In genomic region chr12:107092669-107093546, GRCh38 we compare ENCODE assay signal across 1 cellular context.
TF ChIP-seq lines count a peak whose summit lies in the region.

No MANE protein-coding gene starts in this region.

TF ChIP-seq in SK-N-SH treated with all-trans-retinoic acid at 6 μM for 48 hours, 23 proteins besides CTCF, POLR2A, EP300 and RAD21 (continued from another document):
- TF ChIP-seq, protein P1, sequence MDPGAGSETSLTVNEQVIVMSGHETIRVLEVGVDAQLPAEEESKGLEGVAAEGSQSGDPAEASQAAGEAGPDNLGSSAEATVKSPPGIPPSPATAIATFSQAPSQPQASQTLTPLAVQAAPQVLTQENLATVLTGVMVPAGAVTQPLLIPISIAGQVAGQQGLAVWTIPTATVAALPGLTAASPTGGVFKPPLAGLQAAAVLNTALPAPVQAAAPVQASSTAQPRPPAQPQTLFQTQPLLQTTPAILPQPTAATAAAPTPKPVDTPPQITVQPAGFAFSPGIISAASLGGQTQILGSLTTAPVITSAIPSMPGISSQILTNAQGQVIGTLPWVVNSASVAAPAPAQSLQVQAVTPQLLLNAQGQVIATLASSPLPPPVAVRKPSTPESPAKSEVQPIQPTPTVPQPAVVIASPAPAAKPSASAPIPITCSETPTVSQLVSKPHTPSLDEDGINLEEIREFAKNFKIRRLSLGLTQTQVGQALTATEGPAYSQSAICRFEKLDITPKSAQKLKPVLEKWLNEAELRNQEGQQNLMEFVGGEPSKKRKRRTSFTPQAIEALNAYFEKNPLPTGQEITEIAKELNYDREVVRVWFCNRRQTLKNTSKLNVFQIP (CRISPR knock-in tag; IDR thresholded peaks at IDR 0.05; ENCODE audit: borderline replicate concordance, low read depth) = no peak
